22 cellular contexts compared by ENCODE assay signal in genomic region chr1:166020229-166020628, GRCh38.
"Had no signal": no experiment of that assay in that cellular context is flagged by ENCODE, and none has a peak within 500 bp of the region (broad histone marks: within the 10 kb centered on the region; RNA-seq: fewer than 3 reads in every experiment).

No MANE protein-coding gene starts in this region.

- H3K36me3 ChIP-seq: colonic mucosa, esophagus muscularis mucosa, gastroesophageal sphincter, heart left ventricle, left ventricle myocardium inferior, lower lobe of right lung had no signal

- H2AFZ ChIP-seq: hepatocyte had no signal

- FAIRE-seq: endothelial cell of umbilical vein, frontal cortex, kidney had no signal

- H3K27ac ChIP-seq: colonic mucosa, esophagus muscularis mucosa, foreskin keratinocyte, gastroesophageal sphincter, heart left ventricle, hepatocyte, left ventricle myocardium inferior, lower lobe of right lung had no signal

- H3K4me2 ChIP-seq: hepatocyte had no signal

- H3K9me3 ChIP-seq: colonic mucosa, esophagus muscularis mucosa, gastroesophageal sphincter, heart left ventricle, left ventricle myocardium inferior, lower lobe of right lung, mucosa of descending colon had no signal

- DNase-seq: cerebellar nuclear complex; colonic mucosa; cortex of kidney; effector CD8-positive, alpha-beta T cell; effector memory CD8-positive, alpha-beta T cell; foreskin keratinocyte; heart left ventricle; hypothalamus; immature natural killer cell; islet precursor cell; kidney; kidney glomerular epithelial cell; left cardiac atrium; left ventricle myocardium inferior; lower lobe of right lung; mesenchymal stem cell; mucosa of descending colon had no signal

- ATAC-seq: effector memory CD8-positive, alpha-beta T cell; foreskin keratinocyte; gastroesophageal sphincter; lower lobe of right lung; mucosa of descending colon had no signal

- H3K27me3 ChIP-seq: colonic mucosa, esophagus muscularis mucosa, foreskin keratinocyte had no signal

- H3K4me1 ChIP-seq: colonic mucosa, esophagus muscularis mucosa, foreskin keratinocyte, gastroesophageal sphincter, lower lobe of right lung had no signal

- H3K79me2 ChIP-seq: hepatocyte had no signal

- H3K4me3 ChIP-seq: colonic mucosa, esophagus muscularis mucosa, gastroesophageal sphincter, heart left ventricle, hepatocyte, left ventricle myocardium inferior, lower lobe of right lung, mucosa of descending colon had no signal
